In genomic region chr15:52464478-52464877, GRCh38 we compare ENCODE assay signal across 9 cellular contexts.
DNase-seq lines count a peak whose midpoint lies in the region; ATAC-seq, FAIRE-seq and TF ChIP-seq lines count a peak whose summit lies in the region.
"Had no signal": no experiment of that assay in that cellular context is flagged by ENCODE, and none has a peak within 500 bp of the region (broad histone marks: within the 10 kb centered on the region; RNA-seq: fewer than 3 reads in every experiment).

No MANE protein-coding gene starts in this region.

- H3K4me2 ChIP-seq in endothelial cell of umbilical vein (ENCODE audit: insufficient read depth, low read length) (no peak overlapping the region), mesendoderm (ENCODE audit: low read length) (no peak overlapping the region)

- no peaks in the 10 kb centered on the region for H4K20me1 ChIP-seq in endothelial cell of umbilical vein (replicated peaks; ENCODE audit: control insufficient read depth, extremely low read depth, insufficient read depth, low read length)

- no TSS peak for BruUV-seq in endothelial cell of umbilical vein (replicated peaks; lab: Mats Ljungman, UMichigan)

- H3K23ac ChIP-seq in mesendoderm (ENCODE audit: low read length) = no peak overlapping the region

- H3K27me3 ChIP-seq in endothelial cell of umbilical vein (ENCODE audit: control insufficient read depth in 2 of 2, insufficient read depth in 2 of 2, low read length in 2 of 2) (no peaks in the 10 kb centered on the region), mesendoderm (ENCODE audit: insufficient read depth, low read length, poor library complexity) (no peaks in the 10 kb centered on the region)
- H3K27me3 ChIP-seq: heart left ventricle had no signal

- no peak overlapping the region for H3K4ac ChIP-seq in mesendoderm (ENCODE audit: low read depth, low read length)

- TF ChIP-seq CTCF in endothelial cell of umbilical vein (IDR thresholded peaks at IDR 0.05; ENCODE audit: extremely low read depth in 1 of 2, insufficient read depth in 1 of 2, low read depth in 1 of 2, low read length in 2 of 2) = no peak
- TF ChIP-seq CTCF in endothelial cell (IDR thresholded peaks at IDR 0.05; ENCODE audit: unreplicated experiment) = no peak

- H3K4me3 Mint-ChIP-seq in endothelial cell (ENCODE audit: unreplicated experiment) = no peak overlapping the region

- no peak for FAIRE-seq in endothelial cell of umbilical vein (lab: Jason Lieb, UNC)

- no peaks in the 10 kb centered on the region for H3K36me3 Mint-ChIP-seq in endothelial cell (ENCODE audit: low read depth, unreplicated experiment)

- H3K4me1 ChIP-seq in endothelial cell of umbilical vein (ENCODE audit: control insufficient read depth, extremely low read depth, insufficient read depth, low read length) = peaks cover 31% of the 10 kb centered on the region
- H3K4me1 ChIP-seq in mesendoderm (ENCODE audit: control insufficient read depth, low read depth, low read length) = no peaks in the 10 kb centered on the region

- DNase-seq in endothelial cell of umbilical vein (ENCODE audit: low read depth, low spot score) = no peak
- DNase-seq in mesendoderm = no peak
- no peak for DNase-seq in endothelial cell (ENCODE audit: low spot score)
- no peak for DNase-seq in activated gamma-delta T cell treated with Interleukin-2 at 50 U/mL for 16 hours
- DNase-seq in kidney glomerular epithelial cell (lab: John Stamatoyannopoulos, UW) = no peak
- DNase-seq: heart left ventricle had no signal

- POLR2A ChIA-PET in endothelial cell of umbilical vein (lab: Charles Lee) = no interaction called here

- ATAC-seq in GM18498 (IDR thresholded peaks at IDR 0.05; ENCODE audit: unreplicated experiment) (peak; percentile 66), GM21360 (IDR thresholded peaks at IDR 0.05; ENCODE audit: unreplicated experiment) (peak; percentile 50), HG03432 (IDR thresholded peaks at IDR 0.05; ENCODE audit: unreplicated experiment) (peak; percentile 57)

- no peak overlapping the region for H3K18ac ChIP-seq in mesendoderm (ENCODE audit: low read length)

- no peak overlapping the region for H2AFZ ChIP-seq in endothelial cell of umbilical vein (ENCODE audit: low read depth, low read length)

- no peaks in the 10 kb centered on the region for H3K79me1 ChIP-seq in mesendoderm (ENCODE audit: low read length)

- CTCF ChIA-PET in endothelial cell of umbilical vein (lab: Charles Lee) = interaction anchor here (1.0 to 2.4 kb wide), 7 partner anchors 21 to 88 kb away, joined by 3 to 8 read pairs (median 6); partner anchors contain the start of gene MYO5A

- H4K8ac ChIP-seq in mesendoderm (ENCODE audit: low read depth, low read length) = no peak overlapping the region

- H3K9me1 ChIP-seq in endothelial cell of umbilical vein (replicated peaks; ENCODE audit: control insufficient read depth, extremely low read depth, insufficient read depth, low read length) = no peaks in the 10 kb centered on the region

- no peak for TF ChIP-seq POLR2A in endothelial cell of umbilical vein (IDR thresholded peaks at IDR 0.05; ENCODE audit: low read depth, low read length)

- no peak overlapping the region for H3K4me3 ChIP-seq in endothelial cell of umbilical vein (replicated peaks in 1 of 3; ENCODE audit: insufficient read depth in 1 of 3, low read depth in 1 of 3, low read length in 3 of 3)
- no peak overlapping the region for H3K4me3 ChIP-seq in mesendoderm (ENCODE audit: low read length)
- H3K4me3 ChIP-seq: heart left ventricle had no signal

- H3K4me1 Mint-ChIP-seq in endothelial cell (ENCODE audit: unreplicated experiment) = peaks cover 3% of the 10 kb centered on the region

- intact Hi-C loops in endothelial cell of umbilical vein (cut with micrococcal nuclease) = loop anchor here (5.0 to 10.0 kb wide), 2 partner anchors 132 to 270 kb away; no protein-coding TSS in a partner anchor

- dilution Hi-C loops in endothelial cell of umbilical vein (cut with MboI; ENCODE audit: extremely low pct_ligation_motif_present, low sequenced_read_pairs) = no loop called here

- no peaks in the 10 kb centered on the region for H3K36me3 ChIP-seq in endothelial cell of umbilical vein (ENCODE audit: control insufficient read depth in 2 of 2, extremely low read depth in 1 of 2, insufficient read depth in 2 of 2, low read length in 2 of 2)
- no peaks in the 10 kb centered on the region for H3K36me3 ChIP-seq in mesendoderm (ENCODE audit: control insufficient read depth, insufficient read depth, low read length)
- H3K36me3 ChIP-seq: heart left ventricle had no signal

- H3K27me3 Mint-ChIP-seq in endothelial cell (ENCODE audit: unreplicated experiment) = peaks cover 3% of the 10 kb centered on the region

- H3K56ac ChIP-seq in mesendoderm (ENCODE audit: low read length) = no peak overlapping the region

- no peak overlapping the region for H2AK5ac ChIP-seq in mesendoderm (ENCODE audit: low read length)

- peak overlapping the region; percentile 23 for H3K27ac ChIP-seq in endothelial cell of umbilical vein (ENCODE audit: insufficient read depth, low read depth, low read length)
- H3K27ac ChIP-seq in mesendoderm (ENCODE audit: low read depth, low read length) = no peak overlapping the region

- H4K5ac ChIP-seq in mesendoderm (ENCODE audit: low read length) = no peak overlapping the region

- WGBS in mesendoderm (ENCODE audit: extremely low coverage, insufficient coverage, low lambda C conversion rate) = no CpG with 5 or more reads among the region's 3 CpGs

- H3K79me2 ChIP-seq in endothelial cell of umbilical vein (ENCODE audit: control insufficient read depth, insufficient read depth, low read length) = peaks cover 74% of the 10 kb centered on the region
- H3K79me2 ChIP-seq in mesendoderm (ENCODE audit: control insufficient read depth, insufficient read depth, low read length) = no peaks in the 10 kb centered on the region

- H2BK5ac ChIP-seq in mesendoderm (ENCODE audit: low read length) = no peak overlapping the region

- H3K9ac ChIP-seq in endothelial cell of umbilical vein (replicated peaks; ENCODE audit: extremely low read depth, insufficient read depth, low read length) = no peak overlapping the region
- H3K9ac ChIP-seq in mesendoderm (ENCODE audit: low read length) = no peak overlapping the region

- H2BK15ac ChIP-seq in mesendoderm (replicated peaks; ENCODE audit: low read depth) = no peak overlapping the region

- no peaks in the 10 kb centered on the region for H3K9me3 Mint-ChIP-seq in endothelial cell (ENCODE audit: unreplicated experiment)

- no peak overlapping the region for H2BK120ac ChIP-seq in mesendoderm (ENCODE audit: low read depth, low read length)

- no peak overlapping the region for H3K27ac Mint-ChIP-seq in endothelial cell (ENCODE audit: unreplicated experiment)

- H3K9me3 ChIP-seq in endothelial cell of umbilical vein (replicated peaks; ENCODE audit: control insufficient read depth, insufficient read depth, low read length) = no peaks in the 10 kb centered on the region

TF ChIP-seq in endothelial cell of umbilical vein, 7 proteins besides CTCF, POLR2A, EP300 and RAD21:
- no peak for TF ChIP-seq JUN (IDR thresholded peaks at IDR 0.05; ENCODE audit: borderline replicate concordance, insufficient read depth, insufficient read length, low read depth)
- no peak for TF ChIP-seq MAX (IDR thresholded peaks at IDR 0.05; ENCODE audit: insufficient read depth, insufficient read length)
- TF ChIP-seq FOS (IDR thresholded peaks at IDR 0.05; ENCODE audit: borderline replicate concordance, insufficient read depth, low read length) = no peak
